18 cellular contexts compared by ENCODE assay signal in genomic region chr14:37493606-37494005, GRCh38.
A peak's percentile ranks its signal among the peaks of the same experiment; 100 is the strongest.
DNase-seq lines count a peak whose midpoint lies in the region; ATAC-seq and TF ChIP-seq lines count a peak whose summit lies in the region.
"Had no signal": no experiment of that assay in that cellular context is flagged by ENCODE, and none has a peak within 500 bp of the region (broad histone marks: within the 10 kb centered on the region; RNA-seq: fewer than 3 reads in every experiment).

No MANE protein-coding gene starts in this region.

- no peak for ATAC-seq in heart right ventricle
- ATAC-seq: GM23338, K562 had no signal

- H3K27ac Mint-ChIP-seq in osteocyte (ENCODE audit: unreplicated experiment), result no peak overlapping the region
- H3K27ac Mint-ChIP-seq: CD8-positive, alpha-beta memory T cell; GM23338 had no signal

- CTCF ChIA-PET in PC-9 (lab: Charles Lee), result no interaction called here

- BruUV-seq in PC-9 (replicated peaks; lab: Mats Ljungman, UMichigan), result no TSS peak

- no peaks in the 10 kb centered on the region for H3K79me2 ChIP-seq in PC-9 (ENCODE audit: low read depth)

- TF ChIP-seq CTCF in PC-9 (conservative IDR thresholded peaks at IDR 0.05) (no peak), choroid plexus epithelial cell (conservative IDR thresholded peaks at IDR 0.05; ENCODE audit: low read depth, low read length) (no peak), osteocyte (IDR thresholded peaks at IDR 0.05) (no peak), GM13977 (IDR thresholded peaks at IDR 0.05; ENCODE audit: extremely low read depth, insufficient read depth, missing control alignments) (no peak), heart right ventricle (IDR thresholded peaks at IDR 0.05) (no peak), adrenal gland (IDR thresholded peaks at IDR 0.05) (no peak)

- H3K27me3 ChIP-seq in PC-9 (ENCODE audit: insufficient read depth, low read depth) (no peaks in the 10 kb centered on the region), heart right ventricle (no peaks in the 10 kb centered on the region), adrenal gland (no peaks in the 10 kb centered on the region)
- H3K27me3 ChIP-seq: BLaER1 had no signal

- no peaks in the 10 kb centered on the region for H4K20me1 ChIP-seq in PC-9 (ENCODE audit: insufficient read depth)
- H4K20me1 ChIP-seq: BLaER1 had no signal

- POLR2A ChIA-PET in PC-9 (lab: Charles Lee; ENCODE audit: unreplicated experiment), result no interaction called here

- intact Hi-C loops in PC-9 (cut with micrococcal nuclease; ENCODE audit: unreplicated experiment) (no loop called here), heart right ventricle (cut with DNase I) (no loop called here), adrenal gland (cut with DNase I) (no loop called here)

- H3K27ac ChIP-seq in PC-9, result peak overlapping the region; percentile 60
- no peak overlapping the region for H3K27ac ChIP-seq in heart right ventricle
- no peak overlapping the region for H3K27ac ChIP-seq in adrenal gland
- H3K27ac ChIP-seq: 22Rv1, BLaER1 had no signal

- in situ Hi-C loops in GM13977 (cut with MboI; ENCODE audit: low pct_unique_long_range_greater_than_20kb, low sequenced_read_pairs, unreplicated experiment), result no loop called here

- H3K4me3 Mint-ChIP-seq in osteocyte (ENCODE audit: unreplicated experiment), result no peak overlapping the region
- H3K4me3 Mint-ChIP-seq: CD8-positive, alpha-beta memory T cell; GM23338 had no signal

- H2AFZ ChIP-seq in PC-9, result no peak overlapping the region
- H2AFZ ChIP-seq: GM23338 had no signal

- no peaks in the 10 kb centered on the region for H3K36me3 Mint-ChIP-seq in osteocyte (ENCODE audit: unreplicated experiment)
- H3K36me3 Mint-ChIP-seq: CD8-positive, alpha-beta memory T cell had no signal

- H3K9me2 ChIP-seq in PC-9 (ENCODE audit: insufficient read depth), result no peaks in the 10 kb centered on the region

- no peaks in the 10 kb centered on the region for H3F3A ChIP-seq in PC-9 (ENCODE audit: insufficient read depth, low read depth)

- WGBS in heart right ventricle, 2 donors, result 88 to 90% methylated on average over 2 of the region's 2 CpGs
- 87 to 96% (median 91%) methylated on average over 2 of the region's 2 CpGs for WGBS in adrenal gland, 4 donors

- H3K36me3 ChIP-seq in PC-9 (ENCODE audit: low read depth) (no peaks in the 10 kb centered on the region), heart right ventricle (no peaks in the 10 kb centered on the region), adrenal gland (replicated peaks in 1 of 2) (no peaks in the 10 kb centered on the region)
- H3K36me3 ChIP-seq: BLaER1 had no signal

- DNase-seq in SIG-M5 treated with dmso at 0.1 percent for 504 hours (lab: John Stamatoyannopoulos, UW; ENCODE audit: unreplicated experiment) (peak; percentile 5), SIG-M5 (lab: John Stamatoyannopoulos, UW) (no peak), PC-9 (peak in 1 of 2 experiments; percentile 58), choroid plexus epithelial cell (ENCODE audit: low read depth) (peak; percentile 4), osteocyte (ENCODE audit: extremely low spot score, unreplicated experiment) (no peak), GM13977 (ENCODE audit: low spot score) (no peak), heart right ventricle (no peak), adrenal gland (no peak)
- DNase-seq: AML-193; Caco-2; CD8-positive, alpha-beta memory T cell; DMS53; GF-D8; H7 had no signal

- no peaks in the 10 kb centered on the region for H3K27me3 Mint-ChIP-seq in osteocyte (ENCODE audit: unreplicated experiment)
- H3K27me3 Mint-ChIP-seq: CD8-positive, alpha-beta memory T cell had no signal

- no peaks in the 10 kb centered on the region for H3K4me1 ChIP-seq in PC-9 (replicated peaks; ENCODE audit: insufficient read depth)
- no peaks in the 10 kb centered on the region for H3K4me1 ChIP-seq in heart right ventricle
- no peaks in the 10 kb centered on the region for H3K4me1 ChIP-seq in adrenal gland (replicated peaks in 1 of 2)
- H3K4me1 ChIP-seq: BLaER1, Caco-2 had no signal

- no peak overlapping the region for H3K4me2 ChIP-seq in PC-9
- H3K4me2 ChIP-seq: BLaER1, GM23338 had no signal

- H3K9me3 ChIP-seq in PC-9 (ENCODE audit: insufficient read depth, low read depth) (no peaks in the 10 kb centered on the region), heart right ventricle (no peaks in the 10 kb centered on the region), adrenal gland (replicated peaks in 1 of 3) (no peaks in the 10 kb centered on the region)
- H3K9me3 ChIP-seq: BLaER1, Caco-2 had no signal

- no peaks in the 10 kb centered on the region for H3K4me1 Mint-ChIP-seq in osteocyte (ENCODE audit: unreplicated experiment)
- H3K4me1 Mint-ChIP-seq: CD8-positive, alpha-beta memory T cell; GM23338 had no signal

- H3K4me3 ChIP-seq in PC-9 (no peak overlapping the region), choroid plexus epithelial cell (ENCODE audit: low read depth, low read length) (no peak overlapping the region), heart right ventricle (no peak overlapping the region), adrenal gland (no peak overlapping the region)
- H3K4me3 ChIP-seq: BLaER1, GM23338, K562 had no signal

- no peak for TF ChIP-seq POLR2A in adrenal gland (IDR thresholded peaks at IDR 0.05)

- no peaks in the 10 kb centered on the region for H3K9me3 Mint-ChIP-seq in osteocyte (ENCODE audit: unreplicated experiment)

Comparison
In these comparisons a context has a peak if more than half of its experiments do, and no peak if none do; other contexts are left out.
1. DNase-seq: peak in SIG-M5 treated with dmso at 0.1 percent for 504 hours (single experiment) and choroid plexus epithelial cell (single experiment); none in SIG-M5 (single experiment), osteocyte (single experiment), GM13977 (single experiment), heart right ventricle (0 of 2) and adrenal gland (0 of 7).